In the genomic region with DNA sequence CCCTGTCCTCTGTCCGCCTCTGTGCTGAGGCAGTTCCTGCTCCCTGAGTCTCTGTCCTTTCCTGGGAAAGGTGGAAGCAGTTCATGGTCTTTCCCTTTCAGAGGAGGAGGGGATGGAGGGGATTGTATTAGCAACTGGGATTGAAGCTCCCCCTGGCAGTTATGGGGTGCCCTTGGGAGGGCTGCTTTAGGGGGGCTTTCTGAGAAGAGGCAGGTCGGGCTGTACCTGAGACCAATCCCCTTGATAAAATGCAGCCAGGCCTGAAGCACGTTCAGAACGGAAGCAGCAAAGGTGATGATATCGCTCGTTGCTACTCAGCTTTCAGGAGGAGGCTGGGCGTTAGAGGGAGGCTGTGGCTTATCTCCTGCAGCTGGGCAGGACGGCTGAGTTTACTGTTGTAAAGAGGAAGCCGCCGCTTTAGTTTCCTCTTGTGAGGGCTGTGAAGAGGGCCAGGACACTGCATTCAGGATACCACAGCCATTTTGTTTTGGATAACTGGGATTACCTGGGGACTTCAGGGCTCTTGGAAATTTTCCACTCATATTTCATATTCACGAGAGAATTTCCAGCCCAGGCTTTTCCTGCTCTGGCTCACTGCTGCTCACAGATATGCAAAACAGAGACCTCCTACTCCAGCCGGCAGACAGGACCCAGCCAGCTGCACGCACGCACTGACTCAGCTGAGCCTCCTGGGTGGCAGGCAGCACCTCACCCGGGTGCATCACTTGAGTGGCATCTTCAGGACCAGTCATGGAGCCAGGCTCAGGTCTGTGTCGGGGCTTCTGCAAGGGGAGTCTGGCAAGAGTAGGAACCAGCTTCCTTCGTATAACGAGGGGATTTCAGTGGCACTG, we compare ENCODE assay signal across 8 cellular contexts. TPM values are rescaled to one million over a fixed set of nuclear protein-coding genes. Genes with fewer than 3 reads are reported as not detected.
A peak's percentile ranks its signal among the peaks of the same experiment; 100 is the strongest.
DNase-seq lines count a peak whose midpoint lies in the region; ATAC-seq and TF ChIP-seq lines count a peak whose summit lies in the region.

No MANE protein-coding gene starts in this region.

- H3K27me3 ChIP-seq in heart right ventricle = peaks cover 0 to 30% (median 8%) of the 10 kb centered on the region in 7 donors

- peak overlapping the region in 1 of 10 donors; percentile 88 for H3K27ac ChIP-seq in heart right ventricle

- H3K36me3 ChIP-seq in heart right ventricle = no peaks in the 10 kb centered on the region

- peak; percentile 74 for DNase-seq in ELF-1 (ENCODE audit: low read depth, low spot score)
- DNase-seq in HuH-7 (ENCODE audit: low spot score) = peak; percentile 63
- peak; percentile 23 to 65 (median 43) for DNase-seq in activated naive CD4-positive, alpha-beta T cell (lab: John Stamatoyannopoulos, UW)
- DNase-seq in heart right ventricle = peak; percentile 25 to 27
- DNase-seq in retina = peak; percentile 66
- DNase-seq in SW 1271 (lab: John Stamatoyannopoulos, UW) = no peak

- no peak for TF ChIP-seq CTCF in heart right ventricle (IDR thresholded peaks at IDR 0.05)

- H3K4me1 ChIP-seq in heart right ventricle = peaks cover 0 to 75% (median 5%) of the 10 kb centered on the region in 9 donors

- H3K4me3 ChIP-seq in heart right ventricle = peak overlapping the region in 7 of 10 donors; percentile 6 to 56 (median 33)

- no peaks in the 10 kb centered on the region for H3K9me3 ChIP-seq in heart right ventricle

- peak; percentile 54 for TF ChIP-seq POLR2A in Raji (IDR thresholded peaks at IDR 0.05; ENCODE audit: insufficient read depth, low read depth, low read length)

- intact Hi-C loops in heart right ventricle (cut with DNase I) = no loop called here

- ATAC-seq in GM21529 (IDR thresholded peaks at IDR 0.05; ENCODE audit: unreplicated experiment) (peak; percentile 55), heart right ventricle (peak; percentile 54 to 73 (median 66))

- 20 to 22% methylated on average over 18 of the region's 18 CpGs for whole genome bisulfite sequencing in heart right ventricle, 2 donors

RNA-seq across cellular contexts. Expression of a gene that starts 0.8 kb away (rescaled TPM):
- total RNA-seq in heart right ventricle = 1 to 10 TPM; 1.4 to 8.7 (median 2.6) TPM
- polyA plus RNA-seq in heart right ventricle = 1 to 10 TPM in 1 of 2 donors, under 1 TPM in 1; 0.59 to 1.2 TPM

Comparison
In these comparisons a context has a peak if more than half of its experiments do, and no peak if none do; other contexts are left out.
1. DNase-seq: peak in ELF-1 (single experiment), HuH-7 (single experiment), activated naive CD4-positive, alpha-beta T cell (4 of 4), heart right ventricle (2 of 2) and retina (single experiment); none in SW 1271 (0 of 2).